ENCODE assay signal across 22 cellular contexts in genomic region chrX:122943918-122944317, GRCh38.
DNase-seq lines count a peak whose midpoint lies in the region; FAIRE-seq and TF ChIP-seq lines count a peak whose summit lies in the region.
"Had no signal": no experiment of that assay in that cellular context is flagged by ENCODE, and none has a peak within 500 bp of the region (broad histone marks: within the 10 kb centered on the region; RNA-seq: fewer than 3 reads in every experiment).

No MANE protein-coding gene starts in this region.

- H3K27me3 Mint-ChIP-seq in nephron progenitor cell (ENCODE audit: low read depth, poor library complexity), result no peaks in the 10 kb centered on the region
- H3K27me3 Mint-ChIP-seq: brain had no signal

- peak overlapping the region; percentile 53 for H3K27ac Mint-ChIP-seq in nephron progenitor cell
- H3K27ac Mint-ChIP-seq: brain had no signal

- TF ChIP-seq EP300 in suprapubic skin (IDR thresholded peaks at IDR 0.05), result no peak

- H3K36me3 ChIP-seq in suprapubic skin, result no peaks in the 10 kb centered on the region
- H3K36me3 ChIP-seq: neutrophil had no signal

- no peaks in the 10 kb centered on the region for H3K4me1 ChIP-seq in suprapubic skin
- H3K4me1 ChIP-seq: testis had no signal

- no peaks in the 10 kb centered on the region for H3K36me3 Mint-ChIP-seq in nephron progenitor cell (ENCODE audit: low read depth)
- H3K36me3 Mint-ChIP-seq: brain had no signal

- no peak overlapping the region for H3K27ac ChIP-seq in suprapubic skin
- H3K27ac ChIP-seq: neutrophil, testis had no signal

- TF ChIP-seq CTCF in nephron progenitor cell (IDR thresholded peaks at IDR 0.05) (no peak), suprapubic skin (IDR thresholded peaks at IDR 0.05) (no peak), D721Med (IDR thresholded peaks at IDR 0.05; ENCODE audit: insufficient read depth, missing control alignments) (no peak)

- no peak for FAIRE-seq in D721Med (lab: Jason Lieb, UNC)
- FAIRE-seq: H1 had no signal

- H3K9me3 ChIP-seq in suprapubic skin, result no peaks in the 10 kb centered on the region
- H3K9me3 ChIP-seq: neutrophil, testis had no signal

- no peak overlapping the region for H3K4me3 Mint-ChIP-seq in nephron progenitor cell
- H3K4me3 Mint-ChIP-seq: brain had no signal

- 93% methylated on average over 3 of the region's 3 CpGs for WGBS in suprapubic skin

- DNase-seq in COLO829 (ENCODE audit: low spot score), result peak; percentile 8
- peak; percentile 4 for DNase-seq in RKO (ENCODE audit: low spot score)
- DNase-seq in dedifferentiated amniotic fluid mesenchymal stem cell (ENCODE audit: extremely low spot score), result peak; percentile 69
- DNase-seq in nephron progenitor cell, result no peak
- DNase-seq in suprapubic skin (ENCODE audit: low spot score in 2 of 2), result no peak
- DNase-seq in D721Med (ENCODE audit: insufficient read length, low spot score), result no peak
- DNase-seq in mesenteric fat pad (ENCODE audit: low spot score), result no peak
- no peak for DNase-seq in NOMO-1 treated with dmso at 0.1 percent for 144 hours (lab: John Stamatoyannopoulos, UW; ENCODE audit: unreplicated experiment)
- DNase-seq: activated CD8-positive, alpha-beta memory T cell treated with anti-CD3 and anti-CD28 coated beads for 24 hours; activated naive CD4-positive, alpha-beta T cell treated with anti-CD3 and anti-CD28 coated beads, Interleukin-2, amount 50 U/mL, for 16 hours; activated T-cell treated with anti-CD3 and anti-CD28 coated beads, Interleukin-2, amount 50 U/mL, for 48 hours; AML-193; dermis blood vessel endothelial cell; glutamatergic neuron; left ventricle myocardium superior; NCI-H1417; NCI-H524 treated with DMSO at 0.1 percent for 48 hours; retina; testis had no signal

- TF ChIP-seq POLR2A in suprapubic skin (IDR thresholded peaks at IDR 0.05), result no peak

- no peaks in the 10 kb centered on the region for H3K27me3 ChIP-seq in suprapubic skin
- H3K27me3 ChIP-seq: neutrophil, testis had no signal

- H3K9me3 Mint-ChIP-seq in nephron progenitor cell, result peaks cover 34% of the 10 kb centered on the region

- H3K4me3 ChIP-seq in suprapubic skin, result no peak overlapping the region
- H3K4me3 ChIP-seq: testis had no signal

- peaks cover 23% of the 10 kb centered on the region for H3K4me1 Mint-ChIP-seq in nephron progenitor cell
- H3K4me1 Mint-ChIP-seq: brain had no signal

Comparison
In these comparisons a context has a peak if more than half of its experiments do, and no peak if none do; other contexts are left out.
1. DNase-seq: peak in COLO829 (single experiment), RKO (single experiment) and dedifferentiated amniotic fluid mesenchymal stem cell (single experiment); none in nephron progenitor cell (single experiment), suprapubic skin (0 of 2), D721Med (single experiment), mesenteric fat pad (single experiment) and NOMO-1 treated with dmso at 0.1 percent for 144 hours (single experiment).